In the genomic region with DNA sequence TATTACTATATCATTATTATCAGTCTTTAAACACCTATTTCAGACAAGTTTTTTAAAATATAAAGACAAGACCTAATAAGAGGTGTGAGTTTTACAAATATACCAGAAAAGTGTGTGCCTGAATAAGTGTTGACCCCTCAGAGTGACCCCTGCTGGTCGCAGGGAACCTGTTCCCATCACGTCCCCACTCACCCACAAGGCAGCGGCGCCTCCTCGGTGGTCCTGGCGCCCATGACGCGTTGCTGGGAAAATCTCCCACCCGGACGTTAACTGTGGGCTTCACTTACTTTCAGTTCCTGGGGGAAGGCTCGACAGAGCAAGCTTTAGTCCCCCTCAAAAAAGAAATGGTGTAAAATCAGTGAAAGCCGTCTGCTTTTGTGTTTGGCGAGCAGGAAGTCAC, we compare ENCODE assay signal across 15 cellular contexts.
DNase-seq lines count a peak whose midpoint lies in the region; ATAC-seq and TF ChIP-seq lines count a peak whose summit lies in the region.
"Had no signal": no experiment of that assay in that cellular context is flagged by ENCODE, and none has a peak within 500 bp of the region (broad histone marks: within the 10 kb centered on the region; RNA-seq: fewer than 3 reads in every experiment).

No MANE protein-coding gene starts in this region.

- TF ChIP-seq CTCF in GM23338 (conservative IDR thresholded peaks at IDR 0.05; ENCODE audit: low read depth in 2 of 2) (peak; percentile 60 to 69), OCI-LY1 (IDR thresholded peaks at IDR 0.05; ENCODE audit: low read length) (peak; percentile 38; the same call in 1 of the 2 replicates), endodermal cell (conservative IDR thresholded peaks at IDR 0.05) (peak; percentile 63), nephron progenitor cell (IDR thresholded peaks at IDR 0.05) (no peak)

- no peaks in the 10 kb centered on the region for H3K9me2 ChIP-seq in GM23338 (ENCODE audit: insufficient read depth)
- no peaks in the 10 kb centered on the region for H3K9me2 ChIP-seq in OCI-LY1 (ENCODE audit: low read depth, low read length)

- no peak overlapping the region for H2AFZ ChIP-seq in GM23338
- H2AFZ ChIP-seq in OCI-LY1 (ENCODE audit: low read length) = no peak overlapping the region
- H2AFZ ChIP-seq: PC-9 had no signal

- H3K4me1 Mint-ChIP-seq in GM23338 (peaks cover 4% of the 10 kb centered on the region; the same call in 2 of the 3 replicates), endodermal cell (no peaks in the 10 kb centered on the region), nephron progenitor cell (peaks cover 38% of the 10 kb centered on the region)

- no peaks in the 10 kb centered on the region for H4K20me1 ChIP-seq in GM23338 (replicated peaks; ENCODE audit: insufficient read depth)
- H4K20me1 ChIP-seq in OCI-LY1 (ENCODE audit: insufficient read depth, low read length) = no peaks in the 10 kb centered on the region

- H3K27me3 Mint-ChIP-seq in GM23338 (ENCODE audit: insufficient read depth, low read depth, poor library complexity) (peaks cover 4% of the 10 kb centered on the region), endodermal cell (ENCODE audit: insufficient read depth) (peaks cover 9% of the 10 kb centered on the region), nephron progenitor cell (ENCODE audit: low read depth, poor library complexity) (no peaks in the 10 kb centered on the region)

- H3K27ac Mint-ChIP-seq in GM23338 (no peak overlapping the region), endodermal cell (no peak overlapping the region), nephron progenitor cell (no peak overlapping the region)
- H3K27ac Mint-ChIP-seq: CD8-positive, alpha-beta T cell had no signal

- H3K9me3 ChIP-seq in OCI-LY1 (ENCODE audit: low read length) = no peaks in the 10 kb centered on the region
- no peaks in the 10 kb centered on the region for H3K9me3 ChIP-seq in endodermal cell (ENCODE audit: control insufficient read depth, low read length)

- H3K9me3 Mint-ChIP-seq in GM23338 = no peaks in the 10 kb centered on the region
- no peaks in the 10 kb centered on the region for H3K9me3 Mint-ChIP-seq in endodermal cell
- no peaks in the 10 kb centered on the region for H3K9me3 Mint-ChIP-seq in nephron progenitor cell
- H3K9me3 Mint-ChIP-seq: CD8-positive, alpha-beta T cell had no signal

- H3K79me2 ChIP-seq in GM23338 (replicated peaks; ENCODE audit: insufficient read depth) = no peaks in the 10 kb centered on the region
- no peaks in the 10 kb centered on the region for H3K79me2 ChIP-seq in OCI-LY1 (ENCODE audit: insufficient read depth, low read length)

- H3K4me1 ChIP-seq in GM23338 (ENCODE audit: insufficient read depth) (no peaks in the 10 kb centered on the region), OCI-LY1 (ENCODE audit: insufficient read depth, low read length, severe bottlenecking) (peaks cover 9% of the 10 kb centered on the region), endodermal cell (ENCODE audit: control insufficient read depth, insufficient read depth, low read length) (no peaks in the 10 kb centered on the region)

- H3K27me3 ChIP-seq in GM23338 (ENCODE audit: insufficient read depth) = no peaks in the 10 kb centered on the region
- no peaks in the 10 kb centered on the region; the same call in 1 of the 2 replicates for H3K27me3 ChIP-seq in OCI-LY1 (ENCODE audit: insufficient read depth, low read length)
- no peaks in the 10 kb centered on the region for H3K27me3 ChIP-seq in endodermal cell (ENCODE audit: control insufficient read depth, insufficient read depth, low read length, poor library complexity, severe bottlenecking)

- H3K36me3 Mint-ChIP-seq in GM23338 (ENCODE audit: low read depth) = no peaks in the 10 kb centered on the region
- H3K36me3 Mint-ChIP-seq in endodermal cell (ENCODE audit: low read depth) = no peaks in the 10 kb centered on the region
- no peaks in the 10 kb centered on the region for H3K36me3 Mint-ChIP-seq in nephron progenitor cell (ENCODE audit: low read depth)
- H3K36me3 Mint-ChIP-seq: CD8-positive, alpha-beta T cell had no signal

- ATAC-seq in GM23338 = peak; percentile 56
- no peak for ATAC-seq in HG02973 (IDR thresholded peaks at IDR 0.05; ENCODE audit: unreplicated experiment)
- ATAC-seq in HG03095 (IDR thresholded peaks at IDR 0.05; ENCODE audit: unreplicated experiment) = no peak
- ATAC-seq: CD8-positive, alpha-beta T cell; GM12878 had no signal

- DNase-seq in GM23338 (ENCODE audit: low spot score) (peak; percentile 43), endodermal cell (peak; percentile 64), nephron progenitor cell (no peak), occipital lobe (lab: John Stamatoyannopoulos, UW) (no peak)
- DNase-seq: CD8-positive, alpha-beta T cell; EL; NCI-H1048; NCI-H2107; NCI-H345; NCI-H526 treated with DMSO at 0.1 percent for 48 hours; PC-9 had no signal

- H3K36me3 ChIP-seq in GM23338 (ENCODE audit: insufficient read depth) (no peaks in the 10 kb centered on the region), OCI-LY1 (ENCODE audit: insufficient read depth, low read length) (no peaks in the 10 kb centered on the region), endodermal cell (ENCODE audit: control insufficient read depth, insufficient read depth, low read length) (no peaks in the 10 kb centered on the region)

- H3K4me3 Mint-ChIP-seq in GM23338 = no peak overlapping the region
- H3K4me3 Mint-ChIP-seq in endodermal cell = no peak overlapping the region
- no peak overlapping the region for H3K4me3 Mint-ChIP-seq in nephron progenitor cell
- H3K4me3 Mint-ChIP-seq: CD8-positive, alpha-beta T cell had no signal

- H3K4me2 ChIP-seq in GM23338 (no peak overlapping the region), OCI-LY1 (ENCODE audit: low read length) (no peak overlapping the region)
- H3K4me2 ChIP-seq: PC-9 had no signal

- 83 to 84% methylated on average over 13 of the region's 13 CpGs for WGBS in endodermal cell (ENCODE audit: insufficient coverage in 1 of 2, insufficient read length in 1 of 2), 2 experiments

- H3K4me3 ChIP-seq in GM23338 = no peak overlapping the region
- H3K4me3 ChIP-seq in OCI-LY1 (ENCODE audit: low read depth, low read length, poor library complexity, severe bottlenecking) = no peak overlapping the region
- H3K4me3 ChIP-seq in endodermal cell (ENCODE audit: low read length) = no peak overlapping the region
- H3K4me3 ChIP-seq: GM12878, PC-9 had no signal

- H3F3A ChIP-seq in GM23338 (replicated peaks; ENCODE audit: low read depth) (no peaks in the 10 kb centered on the region), OCI-LY1 (ENCODE audit: insufficient read depth, low read length) (no peaks in the 10 kb centered on the region)

- no peak overlapping the region for H3K9ac ChIP-seq in OCI-LY1 (ENCODE audit: low read length)
- H3K9ac ChIP-seq in endodermal cell (ENCODE audit: extremely low read depth, low read length, poor library complexity, severe bottlenecking) = no peak overlapping the region

- H3K27ac ChIP-seq in GM23338 (ENCODE audit: low read depth) = no peak overlapping the region
- no peak overlapping the region for H3K27ac ChIP-seq in OCI-LY1 (ENCODE audit: low read depth, low read length, poor library complexity, severe bottlenecking)
- no peak overlapping the region for H3K27ac ChIP-seq in endodermal cell (ENCODE audit: low read depth, low read length)
- H3K27ac ChIP-seq: PC-9 had no signal

TF ChIP-seq in GM23338, 12 proteins besides CTCF, POLR2A, EP300 and RAD21 (continues in another document):
- no peak for TF ChIP-seq EZH2phosphoT487 (IDR thresholded peaks at IDR 0.05; ENCODE audit: unreplicated experiment)
- TF ChIP-seq CREB1 (CRISPR knock-in tag; IDR thresholded peaks at IDR 0.05; ENCODE audit: low read depth) = no peak
- no peak for TF ChIP-seq NANOG (IDR thresholded peaks at IDR 0.05; ENCODE audit: borderline replicate concordance)
- no peak for TF ChIP-seq POLR2AphosphoS5 (IDR thresholded peaks at IDR 0.05; ENCODE audit: low read depth)
- no peak for TF ChIP-seq ZNF114 (CRISPR knock-in tag; IDR thresholded peaks at IDR 0.05)
- TF ChIP-seq, protein P1, sequence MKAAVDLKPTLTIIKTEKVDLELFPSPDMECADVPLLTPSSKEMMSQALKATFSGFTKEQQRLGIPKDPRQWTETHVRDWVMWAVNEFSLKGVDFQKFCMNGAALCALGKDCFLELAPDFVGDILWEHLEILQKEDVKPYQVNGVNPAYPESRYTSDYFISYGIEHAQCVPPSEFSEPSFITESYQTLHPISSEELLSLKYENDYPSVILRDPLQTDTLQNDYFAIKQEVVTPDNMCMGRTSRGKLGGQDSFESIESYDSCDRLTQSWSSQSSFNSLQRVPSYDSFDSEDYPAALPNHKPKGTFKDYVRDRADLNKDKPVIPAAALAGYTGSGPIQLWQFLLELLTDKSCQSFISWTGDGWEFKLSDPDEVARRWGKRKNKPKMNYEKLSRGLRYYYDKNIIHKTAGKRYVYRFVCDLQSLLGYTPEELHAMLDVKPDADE (IDR thresholded peaks at IDR 0.05) = no peak
- TF ChIP-seq, protein P2, sequence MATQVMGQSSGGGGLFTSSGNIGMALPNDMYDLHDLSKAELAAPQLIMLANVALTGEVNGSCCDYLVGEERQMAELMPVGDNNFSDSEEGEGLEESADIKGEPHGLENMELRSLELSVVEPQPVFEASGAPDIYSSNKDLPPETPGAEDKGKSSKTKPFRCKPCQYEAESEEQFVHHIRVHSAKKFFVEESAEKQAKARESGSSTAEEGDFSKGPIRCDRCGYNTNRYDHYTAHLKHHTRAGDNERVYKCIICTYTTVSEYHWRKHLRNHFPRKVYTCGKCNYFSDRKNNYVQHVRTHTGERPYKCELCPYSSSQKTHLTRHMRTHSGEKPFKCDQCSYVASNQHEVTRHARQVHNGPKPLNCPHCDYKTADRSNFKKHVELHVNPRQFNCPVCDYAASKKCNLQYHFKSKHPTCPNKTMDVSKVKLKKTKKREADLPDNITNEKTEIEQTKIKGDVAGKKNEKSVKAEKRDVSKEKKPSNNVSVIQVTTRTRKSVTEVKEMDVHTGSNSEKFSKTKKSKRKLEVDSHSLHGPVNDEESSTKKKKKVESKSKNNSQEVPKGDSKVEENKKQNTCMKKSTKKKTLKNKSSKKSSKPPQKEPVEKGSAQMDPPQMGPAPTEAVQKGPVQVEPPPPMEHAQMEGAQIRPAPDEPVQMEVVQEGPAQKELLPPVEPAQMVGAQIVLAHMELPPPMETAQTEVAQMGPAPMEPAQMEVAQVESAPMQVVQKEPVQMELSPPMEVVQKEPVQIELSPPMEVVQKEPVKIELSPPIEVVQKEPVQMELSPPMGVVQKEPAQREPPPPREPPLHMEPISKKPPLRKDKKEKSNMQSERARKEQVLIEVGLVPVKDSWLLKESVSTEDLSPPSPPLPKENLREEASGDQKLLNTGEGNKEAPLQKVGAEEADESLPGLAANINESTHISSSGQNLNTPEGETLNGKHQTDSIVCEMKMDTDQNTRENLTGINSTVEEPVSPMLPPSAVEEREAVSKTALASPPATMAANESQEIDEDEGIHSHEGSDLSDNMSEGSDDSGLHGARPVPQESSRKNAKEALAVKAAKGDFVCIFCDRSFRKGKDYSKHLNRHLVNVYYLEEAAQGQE (IDR thresholded peaks at IDR 0.05; ENCODE audit: unreplicated experiment) = no peak
- TF ChIP-seq STAT1 (IDR thresholded peaks at IDR 0.05; ENCODE audit: unreplicated experiment) = no peak
- no peak for TF ChIP-seq EZH2 (IDR thresholded peaks at IDR 0.05; ENCODE audit: low read depth, unreplicated experiment)
- TF ChIP-seq ZNF331 (CRISPR knock-in tag; IDR thresholded peaks at IDR 0.05; ENCODE audit: low read depth) = no peak
- TF ChIP-seq JUNB (IDR thresholded peaks at IDR 0.05; ENCODE audit: unreplicated experiment) = no peak

Comparison
In these comparisons a context has a peak if more than half of its experiments do, and no peak if none do; other contexts are left out.
1. DNase-seq: peak in GM23338 (single experiment) and endodermal cell (single experiment); none in nephron progenitor cell (single experiment) and occipital lobe (single experiment).